ENCODE assay signal across 1 cellular context in genomic region chr19:50654882-50655281, GRCh38.
TF ChIP-seq lines count a peak whose summit lies in the region.

No MANE protein-coding gene starts in this region.

TF ChIP-seq in K562, 482 proteins besides CTCF, POLR2A, EP300 and RAD21 (continued from another document):
- TF ChIP-seq MBD1 (CRISPR knock-in tag; IDR thresholded peaks at IDR 0.05): no peak
- TF ChIP-seq NCOA4 (IDR thresholded peaks at IDR 0.05; ENCODE audit: partially characterized antibody): no peak
- TF ChIP-seq MNT (conservative IDR thresholded peaks at IDR 0.05): 0 out of 4 replicates have a peak, but pooled peaks of 1 of the 2 experiments have one; percentile 38
- TF ChIP-seq MXI1 (IDR thresholded peaks at IDR 0.05; ENCODE audit: low read depth, low read length): no peak
- no peak for TF ChIP-seq NR4A1 (CRISPR knock-in tag; IDR thresholded peaks at IDR 0.05)
- peak; percentile 51; the same call in 1 of the 2 replicates for TF ChIP-seq NR4A1 (tag; IDR thresholded peaks at IDR 0.05)
- TF ChIP-seq MYC (IDR thresholded peaks at IDR 0.05; ENCODE audit: low read depth, low read length): peak; percentile 32; the same call in 1 of the 2 replicates
- TF ChIP-seq MYC (CRISPR knock-in tag; IDR thresholded peaks at IDR 0.05; ENCODE audit: borderline replicate concordance, low read depth): no peak
- TF ChIP-seq ZNF592 (IDR thresholded peaks at IDR 0.05): peak; percentile 61; the same call in 1 of the 2 replicates
- TF ChIP-seq FOXJ3 (CRISPR knock-in tag; IDR thresholded peaks at IDR 0.05): no peak
- TF ChIP-seq REST (CRISPR knock-in tag; IDR thresholded peaks at IDR 0.05; ENCODE audit: low read depth): no peak
- no peak for TF ChIP-seq IRF1 (CRISPR knock-in tag; IDR thresholded peaks at IDR 0.05; ENCODE audit: borderline replicate concordance)
- no peak for TF ChIP-seq ZNF134 (CRISPR knock-in tag; conservative IDR thresholded peaks at IDR 0.05)
- TF ChIP-seq ZNF583 (CRISPR knock-in tag; IDR thresholded peaks at IDR 0.05): 0 out of 2 replicates have a peak, but pooled peaks have one; percentile 43
- no peak for TF ChIP-seq PBX2 (CRISPR knock-in tag; IDR thresholded peaks at IDR 0.05; ENCODE audit: low read depth)
- no peak for TF ChIP-seq PBX2 (tag; conservative IDR thresholded peaks at IDR 0.05; ENCODE audit: low read depth)
- TF ChIP-seq BRD4 (IDR thresholded peaks at IDR 0.05): no peak
- TF ChIP-seq CREB3 (tag; conservative IDR thresholded peaks at IDR 0.05; ENCODE audit: low read depth): 0 out of 2 replicates have a peak, but pooled peaks have one; percentile 50
- TF ChIP-seq POLR2H (tag; IDR thresholded peaks at IDR 0.05; ENCODE audit: low read depth): no peak
- TF ChIP-seq MGA (IDR thresholded peaks at IDR 0.05): peak; percentile 73
- TF ChIP-seq ELF1 (tag; IDR thresholded peaks at IDR 0.05): no peak
